ENCODE assay signal across 1 cellular context in the genomic region with DNA sequence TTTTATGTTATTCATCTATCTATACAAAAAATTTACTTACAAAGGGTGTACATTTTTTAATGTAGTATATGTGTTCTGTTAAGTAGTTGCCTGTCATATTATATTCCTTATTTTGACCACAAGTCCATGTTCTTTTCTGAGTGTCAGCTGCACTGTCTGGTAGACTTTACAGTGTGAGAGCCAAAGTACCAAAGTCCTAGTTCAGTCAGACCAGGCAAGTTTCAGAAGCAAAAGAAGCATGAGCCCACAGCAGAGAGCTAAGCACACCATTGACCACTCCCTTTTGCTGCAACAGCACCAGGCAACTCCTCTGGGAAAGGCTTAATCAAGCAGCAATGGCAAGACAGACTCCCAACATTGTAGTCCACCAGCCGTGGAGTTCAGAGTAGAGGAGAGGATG.
TF ChIP-seq lines count a peak whose summit lies in the region.

No MANE protein-coding gene starts in this region.

TF ChIP-seq in IMR-90, 13 proteins besides CTCF, POLR2A, EP300 and RAD21 (continued from another document):
- TF ChIP-seq, protein P1, sequence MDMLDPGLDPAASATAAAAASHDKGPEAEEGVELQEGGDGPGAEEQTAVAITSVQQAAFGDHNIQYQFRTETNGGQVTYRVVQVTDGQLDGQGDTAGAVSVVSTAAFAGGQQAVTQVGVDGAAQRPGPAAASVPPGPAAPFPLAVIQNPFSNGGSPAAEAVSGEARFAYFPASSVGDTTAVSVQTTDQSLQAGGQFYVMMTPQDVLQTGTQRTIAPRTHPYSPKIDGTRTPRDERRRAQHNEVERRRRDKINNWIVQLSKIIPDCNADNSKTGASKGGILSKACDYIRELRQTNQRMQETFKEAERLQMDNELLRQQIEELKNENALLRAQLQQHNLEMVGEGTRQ (IDR thresholded peaks at IDR 0.05; ENCODE audit: low read depth, low read length) = no peak
- TF ChIP-seq NFE2L2 (IDR thresholded peaks at IDR 0.05; ENCODE audit: low read depth, low read length) (no peak), MAFK (IDR thresholded peaks at IDR 0.05; ENCODE audit: low read depth, low read length) (no peak), CHD1 (IDR thresholded peaks at IDR 0.05; ENCODE audit: low read depth, low read length) (no peak), RCOR1 (IDR thresholded peaks at IDR 0.05; ENCODE audit: insufficient replicate concordance, low read length) (no peak), RFX5 (IDR thresholded peaks at IDR 0.05; ENCODE audit: low read depth, low read length) (no peak), FOS (IDR thresholded peaks at IDR 0.05; ENCODE audit: low read depth, low read length) (no peak), CEBPB (IDR thresholded peaks at IDR 0.05; ENCODE audit: low read depth, low read length) (no peak), SMC3 (IDR thresholded peaks at IDR 0.05; ENCODE audit: low read depth, low read length) (no peak), BHLHE40 (IDR thresholded peaks at IDR 0.05; ENCODE audit: low read depth, low read length) (no peak), MXI1 (IDR thresholded peaks at IDR 0.05; ENCODE audit: borderline replicate concordance, low read depth, low read length) (no peak)
- TF ChIP-seq, protein P2, sequence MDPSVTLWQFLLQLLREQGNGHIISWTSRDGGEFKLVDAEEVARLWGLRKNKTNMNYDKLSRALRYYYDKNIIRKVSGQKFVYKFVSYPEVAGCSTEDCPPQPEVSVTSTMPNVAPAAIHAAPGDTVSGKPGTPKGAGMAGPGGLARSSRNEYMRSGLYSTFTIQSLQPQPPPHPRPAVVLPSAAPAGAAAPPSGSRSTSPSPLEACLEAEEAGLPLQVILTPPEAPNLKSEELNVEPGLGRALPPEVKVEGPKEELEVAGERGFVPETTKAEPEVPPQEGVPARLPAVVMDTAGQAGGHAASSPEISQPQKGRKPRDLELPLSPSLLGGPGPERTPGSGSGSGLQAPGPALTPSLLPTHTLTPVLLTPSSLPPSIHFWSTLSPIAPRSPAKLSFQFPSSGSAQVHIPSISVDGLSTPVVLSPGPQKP (IDR thresholded peaks at IDR 0.05; ENCODE audit: borderline replicate concordance, low read depth, low read length) = no peak
